ENCODE assay signal across 8 cellular contexts in the genomic region with DNA sequence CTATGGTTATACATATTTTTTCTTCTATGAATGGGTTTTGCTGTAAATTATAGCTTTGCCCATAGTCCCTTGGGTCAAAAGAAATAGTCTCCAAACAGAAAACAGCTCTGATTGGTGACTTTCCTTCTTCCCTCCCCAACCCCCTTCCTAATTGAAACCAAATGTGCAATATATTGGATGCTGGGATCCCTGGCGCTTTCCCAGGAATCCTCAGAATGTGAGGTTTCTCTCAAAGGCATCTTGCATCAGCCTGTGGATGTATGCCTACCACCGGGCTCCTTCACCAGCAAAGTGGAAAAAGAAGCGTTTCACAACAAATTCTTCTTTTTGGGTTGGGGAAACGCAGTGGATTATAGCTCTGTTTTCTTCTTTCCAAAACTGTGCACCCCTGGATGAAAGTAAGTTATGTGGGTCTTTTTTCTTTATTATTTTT. TPM values are rescaled to one million over a fixed set of nuclear protein-coding genes. Genes with fewer than 3 reads are reported as not detected.
DNase-seq lines count a peak whose midpoint lies in the region; ATAC-seq and TF ChIP-seq lines count a peak whose summit lies in the region.

Gene DDR2, plus strand, starts transcription at position 231 of the 433 bp plus-strand sequence. CDS start 86,600 bp downstream, outside the sequence.

- H3K4me1 ChIP-seq in BE2C (peaks cover 30% of the 10 kb centered on the region), ovary (ENCODE audit: insufficient read depth) (peaks cover 18% of the 10 kb centered on the region)
- no peaks in the 10 kb centered on the region for H3K4me1 ChIP-seq in CD4-positive, alpha-beta memory T cell (ENCODE audit: insufficient read depth, low read length)

- TF ChIP-seq POLR2A in ovary (IDR thresholded peaks at IDR 0.05), result no peak

- H3K36me3 ChIP-seq in BE2C (no peaks in the 10 kb centered on the region), ovary (no peaks in the 10 kb centered on the region)
- no peaks in the 10 kb centered on the region for H3K36me3 ChIP-seq in CD4-positive, alpha-beta memory T cell (ENCODE audit: insufficient read depth, low read length)

- H3K27me3 Mint-ChIP-seq in CD4-positive, alpha-beta memory T cell, result peaks cover 2 to 3% of the 10 kb centered on the region in 2 donors

- no peaks in the 10 kb centered on the region for H3K4me1 Mint-ChIP-seq in CD4-positive, alpha-beta memory T cell

- in situ Hi-C loops in SK-MEL-5 (cut with HindIII; ENCODE audit: low pct_unique_long_range_greater_than_20kb, low sequenced_read_pairs), result no loop called here

- H3K4me3 Mint-ChIP-seq in CD4-positive, alpha-beta memory T cell, result no peak within 1 kb of the TSS

- WGBS in ovary, 3 donors, result 3% methylated on average over 4 of the region's 4 CpGs

- H3K4me3 ChIP-seq in BE2C (ENCODE audit: low read depth, low read length) (peak within 1 kb of the TSS; percentile 94), fibroblast of villous mesenchyme (ENCODE audit: low read depth, low read length) (peak within 1 kb of the TSS; percentile 74), ovary (peak within 1 kb of the TSS; percentile 44)
- no peak within 1 kb of the TSS for H3K4me3 ChIP-seq in CD4-positive, alpha-beta memory T cell (ENCODE audit: low read length in 2 of 2)

- H3K9me3 Mint-ChIP-seq in CD4-positive, alpha-beta memory T cell, result no peaks in the 10 kb centered on the region

- no peak for TF ChIP-seq CTCF in BE2C (IDR thresholded peaks at IDR 0.05; ENCODE audit: low read depth, low read length)
- TF ChIP-seq CTCF in fibroblast of villous mesenchyme (IDR thresholded peaks at IDR 0.05; ENCODE audit: insufficient read depth, low read depth, low read length), result no peak
- no peak for TF ChIP-seq CTCF in ovary (IDR thresholded peaks at IDR 0.05)

- DNase-seq in BE2C (peak; percentile 81), SK-MEL-5 (ENCODE audit: low read depth, low spot score) (peak; percentile 87), fibroblast of villous mesenchyme (ENCODE audit: low read depth) (peak; percentile 96), ovary (peak; percentile 64 to 88 (median 84))
- no peak for DNase-seq in CD4-positive, alpha-beta memory T cell

- CTCF ChIA-PET in CD4-positive, alpha-beta memory T cell (lab: Charles Lee; ENCODE audit: partially characterized antibody), result interaction anchor here (1.0 to 1.3 kb wide), 2 partner anchors 8 to 9 kb away, joined by 3 read pairs; no protein-coding TSS in a partner anchor

- H3K9me3 ChIP-seq in BE2C, result no peaks in the 10 kb centered on the region
- no peaks in the 10 kb centered on the region for H3K9me3 ChIP-seq in ovary
- H3K9me3 ChIP-seq in CD4-positive, alpha-beta memory T cell (ENCODE audit: control insufficient read depth in 1 of 2, low read length in 2 of 2), result no peaks in the 10 kb centered on the region

- no peak for TF ChIP-seq EP300 in ovary (IDR thresholded peaks at IDR 0.05)

- H3K27me3 ChIP-seq in BE2C (no peaks in the 10 kb centered on the region), ovary (no peaks in the 10 kb centered on the region)
- H3K27me3 ChIP-seq in CD4-positive, alpha-beta memory T cell (ENCODE audit: insufficient read depth, low read length), result no peaks in the 10 kb centered on the region

- POLR2A ChIA-PET in CD4-positive, alpha-beta memory T cell (lab: Charles Lee; ENCODE audit: partially characterized antibody), result no interaction called here

- H3K27ac ChIP-seq in ovary, result peak within 1 kb of the TSS; percentile 76 to 92
- H3K27ac ChIP-seq in CD4-positive, alpha-beta memory T cell (ENCODE audit: low read depth, low read length), result no peak within 1 kb of the TSS

- intact Hi-C loops in ovary (cut with DNase I), result loop anchor here in 2 of 4 donors (5.0 to 10.0 kb wide), 2 partner anchors 45 to 63 kb away; no protein-coding TSS in a partner anchor
- intact Hi-C loops in CD4-positive, alpha-beta memory T cell (cut with micrococcal nuclease), result no loop called here

- H3K36me3 Mint-ChIP-seq in CD4-positive, alpha-beta memory T cell, result no peaks in the 10 kb centered on the region

- ATAC-seq in HG02623 (IDR thresholded peaks at IDR 0.05; ENCODE audit: unreplicated experiment) (no peak), GM19452 (IDR thresholded peaks at IDR 0.05; ENCODE audit: unreplicated experiment) (no peak), HG03378 (IDR thresholded peaks at IDR 0.05; ENCODE audit: unreplicated experiment) (no peak)

- no peak within 1 kb of the TSS for H3K27ac Mint-ChIP-seq in CD4-positive, alpha-beta memory T cell

RNA-seq across cellular contexts. Expression of gene DDR2, which starts in this region (rescaled TPM):
- polyA plus RNA-seq in BE2C (2012; ENCODE audit: insufficient read depth, insufficient read length, low read depth), result 88.3 TPM
- total RNA-seq in SK-MEL-5 (2014; rRNA removed; shearing (Covaris generic)), result 31.2 and 32.8 TPM in 2 replicates
- 34.9 and 48.6 TPM in 2 replicates for polyA plus RNA-seq in SK-MEL-5 (2015; cell fraction: cytosol; rRNA removed)
- polyA plus RNA-seq in SK-MEL-5 (2015; cell fraction: nucleus; rRNA removed), result 53.8 and 55.6 TPM in 2 replicates
- total RNA-seq in fibroblast of villous mesenchyme (227 and 289 TPM in 2 replicates), ovary (100 to 1,000 TPM in 3 of 7 donors, 10 to 100 TPM in 4; 44.9 to 143 (median 91.7) TPM)
- polyA plus RNA-seq in ovary, result 10 to 100 TPM; 25.6 to 61.0 TPM
- total RNA-seq in CD4-positive, alpha-beta memory T cell, result under 1 TPM; 0.47 to 0.53 TPM
- under 1 TPM in 1 of 2 donors, not detected in 1; 0.18 TPM for polyA plus RNA-seq in CD4-positive, alpha-beta memory T cell

Comparison
In these comparisons a context has a peak if more than half of its experiments do, and no peak if none do; other contexts are left out.
1. RNA of gene DDR2 (total RNA-seq): 227 to 289 TPM in fibroblast of villous mesenchyme, 44.9 to 143 TPM in ovary and 31.2 to 32.8 TPM in SK-MEL-5; 0.47 to 0.53 TPM in CD4-positive, alpha-beta memory T cell; every median in the first group is over 10 times any median in the second.
2. RNA of gene DDR2 (polyA plus RNA-seq): 25.6 to 61.0 TPM in ovary; 0.18 TPM in CD4-positive, alpha-beta memory T cell; every median in the first group is over 10 times any median in the second.
3. DNase-seq: peak in BE2C (single experiment), SK-MEL-5 (single experiment), fibroblast of villous mesenchyme (single experiment) and ovary (5 of 5); none in CD4-positive, alpha-beta memory T cell (0 of 5).
4. H3K4me3 ChIP-seq: peak in BE2C (single experiment), fibroblast of villous mesenchyme (single experiment) and ovary (single experiment); none in CD4-positive, alpha-beta memory T cell (0 of 2).